In the genomic region with DNA sequence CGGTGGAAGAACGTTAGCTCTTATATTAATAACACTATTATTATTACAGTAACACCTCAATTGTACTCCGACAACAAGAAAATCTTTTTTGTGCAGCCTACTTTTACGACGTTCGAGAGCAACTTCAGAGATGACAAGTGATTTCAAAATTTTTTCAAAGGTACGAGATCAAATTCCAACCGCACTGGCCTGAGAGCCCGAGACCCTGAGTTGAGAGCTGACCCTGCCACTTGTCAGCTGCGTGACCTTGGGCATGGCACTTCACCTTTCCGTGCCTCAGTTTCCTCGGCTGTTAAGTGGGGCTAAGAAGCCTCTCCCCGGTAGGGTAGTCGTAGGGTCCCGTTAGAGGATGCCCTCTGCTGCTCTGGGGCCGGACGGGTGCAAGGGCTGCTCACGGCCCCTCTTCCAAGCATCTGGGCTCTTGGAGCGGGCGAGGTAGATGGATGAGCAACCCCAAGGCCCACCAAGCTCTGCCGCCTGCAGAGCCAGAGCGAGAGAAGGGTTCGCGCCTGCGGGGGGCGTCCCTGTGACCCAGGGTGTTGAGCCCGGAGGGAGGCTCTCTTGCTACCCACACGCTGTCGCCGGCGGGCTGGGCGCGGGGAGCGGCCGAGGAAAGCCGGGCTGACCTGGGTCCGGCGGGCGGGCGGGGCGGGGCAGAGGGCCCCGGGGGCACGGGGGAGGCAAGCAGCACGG, we compare ENCODE assay signal across 1 cellular context.
TF ChIP-seq lines count a peak whose summit lies in the region.

No MANE protein-coding gene starts in this region.

TF ChIP-seq in HepG2, 621 proteins besides CTCF, POLR2A, EP300 and RAD21 (continued from another document and continues in another):
- TF ChIP-seq, protein P1, sequence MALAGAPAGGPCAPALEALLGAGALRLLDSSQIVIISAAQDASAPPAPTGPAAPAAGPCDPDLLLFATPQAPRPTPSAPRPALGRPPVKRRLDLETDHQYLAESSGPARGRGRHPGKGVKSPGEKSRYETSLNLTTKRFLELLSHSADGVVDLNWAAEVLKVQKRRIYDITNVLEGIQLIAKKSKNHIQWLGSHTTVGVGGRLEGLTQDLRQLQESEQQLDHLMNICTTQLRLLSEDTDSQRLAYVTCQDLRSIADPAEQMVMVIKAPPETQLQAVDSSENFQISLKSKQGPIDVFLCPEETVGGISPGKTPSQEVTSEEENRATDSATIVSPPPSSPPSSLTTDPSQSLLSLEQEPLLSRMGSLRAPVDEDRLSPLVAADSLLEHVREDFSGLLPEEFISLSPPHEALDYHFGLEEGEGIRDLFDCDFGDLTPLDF (CRISPR knock-in tag; IDR thresholded peaks at IDR 0.05): peak; percentile 31; the same call in 1 of the 2 replicates
- TF ChIP-seq ZNF775 (CRISPR knock-in tag; IDR thresholded peaks at IDR 0.05; ENCODE audit: borderline replicate concordance) (no peak), ZNF333 (CRISPR knock-in tag; IDR thresholded peaks at IDR 0.05; ENCODE audit: borderline replicate concordance) (peak; percentile 75; the same call in 1 of the 2 replicates), ZNF891 (CRISPR knock-in tag; IDR thresholded peaks at IDR 0.05) (peak; percentile 88; the same call in 1 of the 2 replicates), ZMYM2 (CRISPR knock-in tag; IDR thresholded peaks at IDR 0.05) (peak; percentile 24; the same call in 1 of the 2 replicates), YEATS4 (CRISPR knock-in tag; IDR thresholded peaks at IDR 0.05; ENCODE audit: borderline replicate concordance) (0 out of 2 replicates have a peak, but pooled peaks have one; percentile 46), POGK (CRISPR knock-in tag; conservative IDR thresholded peaks at IDR 0.05) (no peak), ZC3H4 (CRISPR knock-in tag; IDR thresholded peaks at IDR 0.05; ENCODE audit: borderline replicate concordance) (no peak; the same call in 1 of the 2 replicates), ZSCAN25 (CRISPR knock-in tag; IDR thresholded peaks at IDR 0.05) (peak; percentile 65; the same call in 1 of the 2 replicates), ARNTL (CRISPR knock-in tag; IDR thresholded peaks at IDR 0.05) (peak; percentile 64; the same call in 1 of the 2 replicates), NFKBIZ (CRISPR knock-in tag; IDR thresholded peaks at IDR 0.05) (0 out of 2 replicates have a peak, but pooled peaks have one; percentile 19), ZNF570 (CRISPR knock-in tag; IDR thresholded peaks at IDR 0.05; ENCODE audit: borderline replicate concordance) (0 out of 2 replicates have a peak, but pooled peaks have one; percentile 57), MTF1 (CRISPR knock-in tag; IDR thresholded peaks at IDR 0.05) (peak; percentile 14; the same call in 1 of the 2 replicates), ZSCAN21 (CRISPR knock-in tag; IDR thresholded peaks at IDR 0.05; ENCODE audit: borderline replicate concordance) (no peak), HIC2 (CRISPR knock-in tag; IDR thresholded peaks at IDR 0.05; ENCODE audit: low read depth) (peak; percentile 69; the same call in 1 of the 2 replicates), ZNF678 (CRISPR knock-in tag; IDR thresholded peaks at IDR 0.05) (no peak; the same call in 1 of the 2 replicates), ZBTB38 (CRISPR knock-in tag; IDR thresholded peaks at IDR 0.05) (peak; percentile 47; the same call in 1 of the 2 replicates), MAFK (conservative IDR thresholded peaks at IDR 0.05 in 1 of 2, IDR thresholded peaks at IDR 0.05 in 1 of 2; ENCODE audit: low read length in 2 of 2) (no peak), HCFC1 (IDR thresholded peaks at IDR 0.05; ENCODE audit: low read depth, low read length) (no peak), ZNF232 (CRISPR knock-in tag; IDR thresholded peaks at IDR 0.05; ENCODE audit: borderline replicate concordance) (peak; percentile 55), MIER3 (CRISPR knock-in tag; IDR thresholded peaks at IDR 0.05; ENCODE audit: borderline replicate concordance) (peak; percentile 11; the same call in 1 of the 2 replicates), SIX1 (CRISPR knock-in tag; IDR thresholded peaks at IDR 0.05; ENCODE audit: borderline replicate concordance) (0 out of 2 replicates have a peak, but pooled peaks have one; percentile 3), ZKSCAN1 (IDR thresholded peaks at IDR 0.05; ENCODE audit: low read length) (no peak), MYC (CRISPR knock-in tag; IDR thresholded peaks at IDR 0.05; ENCODE audit: borderline replicate concordance) (peak; percentile 51; the same call in 1 of the 2 replicates), ZNF354B (CRISPR knock-in tag; IDR thresholded peaks at IDR 0.05) (no peak), JUNB (CRISPR knock-in tag; IDR thresholded peaks at IDR 0.05; ENCODE audit: borderline replicate concordance) (no peak), ZNF609 (CRISPR knock-in tag; IDR thresholded peaks at IDR 0.05; ENCODE audit: borderline replicate concordance) (peak; percentile 14; the same call in 1 of the 2 replicates), ZSCAN5A (CRISPR knock-in tag; IDR thresholded peaks at IDR 0.05; ENCODE audit: borderline replicate concordance) (peak; percentile 84; the same call in 1 of the 2 replicates), ZNF788 (CRISPR knock-in tag; IDR thresholded peaks at IDR 0.05; ENCODE audit: borderline replicate concordance) (peak; percentile 24; the same call in 1 of the 2 replicates), ZNF780A (CRISPR knock-in tag; IDR thresholded peaks at IDR 0.05) (no peak), BRD4 (CRISPR knock-in tag; IDR thresholded peaks at IDR 0.05) (0 out of 2 replicates have a peak, but pooled peaks have one; percentile 55), NR1H2 (CRISPR knock-in tag; IDR thresholded peaks at IDR 0.05; ENCODE audit: borderline replicate concordance, low read depth) (no peak), NFKB2 (CRISPR knock-in tag; IDR thresholded peaks at IDR 0.05; ENCODE audit: borderline replicate concordance) (peak; percentile 73; the same call in 1 of the 2 replicates), SRSF9 (IDR thresholded peaks at IDR 0.05; ENCODE audit: borderline replicate concordance, insufficient read depth, low read depth, low read length, poor library complexity, severe bottlenecking) (no peak), SATB2 (CRISPR knock-in tag; IDR thresholded peaks at IDR 0.05) (no peak), DBP (CRISPR knock-in tag; IDR thresholded peaks at IDR 0.05; ENCODE audit: not compliant biosample characterization) (no peak), ZBTB2 (CRISPR knock-in tag; IDR thresholded peaks at IDR 0.05; ENCODE audit: low read depth) (peak; percentile 64; the same call in 1 of the 2 replicates), MZF1 (CRISPR knock-in tag; IDR thresholded peaks at IDR 0.05; ENCODE audit: borderline replicate concordance) (no peak), ZNF543 (CRISPR knock-in tag; IDR thresholded peaks at IDR 0.05) (0 out of 2 replicates have a peak, but pooled peaks have one; percentile 64), ASH2L (IDR thresholded peaks at IDR 0.05; ENCODE audit: insufficient read length, low read depth, low read length) (peak; percentile 53)
- TF ChIP-seq, protein P2, sequence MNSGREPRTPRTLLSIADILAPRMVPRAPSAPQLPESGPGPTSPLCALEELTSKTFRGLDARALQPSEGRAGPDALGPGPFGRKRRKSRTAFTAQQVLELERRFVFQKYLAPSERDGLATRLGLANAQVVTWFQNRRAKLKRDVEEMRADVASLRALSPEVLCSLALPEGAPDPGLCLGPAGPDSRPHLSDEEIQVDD (CRISPR knock-in tag; IDR thresholded peaks at IDR 0.05; ENCODE audit: borderline replicate concordance): peak; percentile 93; the same call in 1 of the 2 replicates
- TF ChIP-seq, protein P3, sequence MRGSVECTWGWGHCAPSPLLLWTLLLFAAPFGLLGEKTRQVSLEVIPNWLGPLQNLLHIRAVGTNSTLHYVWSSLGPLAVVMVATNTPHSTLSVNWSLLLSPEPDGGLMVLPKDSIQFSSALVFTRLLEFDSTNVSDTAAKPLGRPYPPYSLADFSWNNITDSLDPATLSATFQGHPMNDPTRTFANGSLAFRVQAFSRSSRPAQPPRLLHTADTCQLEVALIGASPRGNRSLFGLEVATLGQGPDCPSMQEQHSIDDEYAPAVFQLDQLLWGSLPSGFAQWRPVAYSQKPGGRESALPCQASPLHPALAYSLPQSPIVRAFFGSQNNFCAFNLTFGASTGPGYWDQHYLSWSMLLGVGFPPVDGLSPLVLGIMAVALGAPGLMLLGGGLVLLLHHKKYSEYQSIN (CRISPR knock-in tag; IDR thresholded peaks at IDR 0.05; ENCODE audit: borderline replicate concordance): no peak
